20 cellular contexts compared by ENCODE assay signal in the genomic region with DNA sequence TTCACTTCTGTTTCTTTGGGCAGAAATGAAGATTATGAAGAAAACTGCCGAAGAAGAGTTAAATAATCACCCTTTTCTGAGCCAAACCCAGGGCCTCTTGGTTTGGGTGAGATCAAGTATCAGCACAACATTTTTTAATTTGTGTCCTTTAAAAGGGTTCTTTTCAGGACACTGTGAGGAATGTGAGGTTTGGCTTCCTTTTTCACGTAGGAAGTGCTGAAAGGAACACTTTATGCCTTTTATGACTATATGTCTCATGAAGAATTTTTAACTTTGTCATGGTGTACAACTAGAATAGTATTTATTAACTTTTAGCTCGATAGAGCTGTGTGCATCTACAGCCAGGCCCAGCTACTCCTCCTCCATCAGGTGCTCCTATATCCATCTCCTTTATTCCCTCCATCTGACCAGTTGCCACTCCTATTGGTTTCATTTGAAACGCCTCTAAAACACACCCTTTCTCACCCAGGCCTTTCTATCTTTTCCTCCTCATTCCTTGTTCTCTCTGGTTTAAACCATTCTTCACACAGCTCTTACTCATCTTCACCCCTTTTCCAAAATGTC.
"Had no signal": no experiment of that assay in that cellular context is flagged by ENCODE, and none has a peak within 500 bp of the region (broad histone marks: within the 10 kb centered on the region; RNA-seq: fewer than 3 reads in every experiment).

No MANE protein-coding gene starts in this region.

- H3K9me3 Mint-ChIP-seq: activated B cell treated with CpG ODN at 0.5 μM for 24 hours; stimulated activated memory B cell treated with anti-CD40 and anti-IgM and Interleukin-4, amounts not matched to agents 10 μg/mL and 1 μg/mL and 100 μg/mL, for 72 hours had no signal

- H3K4me3 ChIP-seq: hepatocyte, left lung, sigmoid colon, thyroid gland had no signal

- H3K36me3 Mint-ChIP-seq: activated naive CD4-positive, alpha-beta T cell treated with anti-CD3 and anti-CD28 coated beads, Interleukin-2, amount 50 U/mL, for 72 hours; memory B cell; natural killer cell treated with Interleukin-12 subunit alpha and Interleukin-12 subunit beta and Interleukin-15 and Interleukin-18, amount 100 ng/mL, for 72 hours; stimulated activated memory B cell treated with anti-CD40 and anti-IgM and Interleukin-4, amounts not matched to agents 10 μg/mL and 1 μg/mL and 100 μg/mL, for 72 hours had no signal

- H3K27me3 Mint-ChIP-seq: activated B cell treated with CpG ODN at 0.5 μM for 24 hours; dendritic cell treated with granulocyte-macrophage colony-stimulating factor and Interleukin-4, amounts not matched to agents 40 ng/mL and 50 ng/mL, for 4 days; effector memory CD8-positive, alpha-beta T cell; memory B cell; natural killer cell treated with Interleukin-12 subunit alpha and Interleukin-12 subunit beta and Interleukin-15 and Interleukin-18, amount 100 ng/mL, for 72 hours; stimulated activated memory B cell treated with anti-CD40 and anti-IgM and Interleukin-4, amounts not matched to agents 10 μg/mL and 1 μg/mL and 100 μg/mL, for 72 hours had no signal

- DNase-seq: activated B cell treated with CpG ODN at 0.5 μM for 24 hours; activated CD4-positive, alpha-beta T cell treated with anti-CD3 and anti-CD28 coated beads for 48 hours; activated CD8-positive, alpha-beta memory T cell treated with anti-CD3 and anti-CD28 coated beads, Interleukin-2, amount 50 U/mL, for 48 hours; activated gamma-delta T cell; activated T-cell treated with anti-CD3 and anti-CD28 coated beads, Interleukin-2, amount 50 U/mL, for 72 hours; amniotic stem cell; brain microvascular endothelial cell; effector memory CD8-positive, alpha-beta T cell; islet precursor cell; left lung; occipital lobe; sigmoid colon; SW 1271; thyroid gland had no signal

- H3K27ac Mint-ChIP-seq: activated B cell treated with CpG ODN at 0.5 μM for 24 hours; activated naive CD4-positive, alpha-beta T cell treated with anti-CD3 and anti-CD28 coated beads, Interleukin-2, amount 50 U/mL, for 72 hours; activated T-cell treated with anti-CD3 and anti-CD28 coated beads, Interleukin-2, amount 50 U/mL, for 72 hours; dendritic cell treated with granulocyte-macrophage colony-stimulating factor and Interleukin-4, amounts not matched to agents 40 ng/mL and 50 ng/mL, for 4 days; effector memory CD8-positive, alpha-beta T cell; memory B cell; natural killer cell treated with Interleukin-12 subunit alpha and Interleukin-12 subunit beta and Interleukin-15 and Interleukin-18, amount 100 ng/mL, for 72 hours; stimulated activated memory B cell treated with anti-CD40 and anti-IgM and Interleukin-4, amounts not matched to agents 10 μg/mL and 1 μg/mL and 100 μg/mL, for 72 hours had no signal

- H3K4me1 Mint-ChIP-seq: activated B cell treated with CpG ODN at 0.5 μM for 24 hours; memory B cell; stimulated activated memory B cell treated with anti-CD40 and anti-IgM and Interleukin-4, amounts not matched to agents 10 μg/mL and 1 μg/mL and 100 μg/mL, for 72 hours had no signal

- H3K4me3 Mint-ChIP-seq: activated B cell treated with CpG ODN at 0.5 μM for 24 hours; activated T-cell treated with anti-CD3 and anti-CD28 coated beads, Interleukin-2, amount 50 U/mL, for 72 hours; dendritic cell treated with granulocyte-macrophage colony-stimulating factor and Interleukin-4, amounts not matched to agents 40 ng/mL and 50 ng/mL, for 4 days; effector memory CD8-positive, alpha-beta T cell; memory B cell; natural killer cell treated with Interleukin-12 subunit alpha and Interleukin-12 subunit beta and Interleukin-15 and Interleukin-18, amount 100 ng/mL, for 72 hours; stimulated activated memory B cell treated with anti-CD40 and anti-IgM and Interleukin-4, amounts not matched to agents 10 μg/mL and 1 μg/mL and 100 μg/mL, for 72 hours had no signal
